34 cellular contexts compared by ENCODE assay signal in genomic region chr16:8103649-8104289, GRCh38.
"Had no signal": no experiment of that assay in that cellular context is flagged by ENCODE, and none has a peak within 500 bp of the region (broad histone marks: within the 10 kb centered on the region; RNA-seq: fewer than 3 reads in every experiment).

No MANE protein-coding gene starts in this region.

- H3K4me1 ChIP-seq: adrenal gland, body of pancreas, breast epithelium had no signal

- H3K27me3 ChIP-seq: adrenal gland, body of pancreas, brain microvascular endothelial cell, breast epithelium had no signal

- ATAC-seq: activated CD8-positive, alpha-beta T cell treated with anti-CD3 and anti-CD28 coated beads for 36 hours; activated naive CD4-positive, alpha-beta T cell treated with anti-CD3 and anti-CD28 coated beads, Interleukin-2, amount 50 U/mL, for 72 hours; activated T-cell treated with anti-CD3 and anti-CD28 coated beads, Interleukin-2, amount 50 U/mL, for 4 hours; activated T-cell treated with anti-CD3 and anti-CD28 coated beads, Interleukin-2, amount 50 U/mL, for 72 hours; activated T-helper 17 cell treated with anti-CD3 and anti-CD28 coated beads, Interleukin-2, amount 50 U/mL, for 72 hours; body of pancreas had no signal

- H3K4me3 ChIP-seq: adrenal gland, body of pancreas, breast epithelium had no signal

- H3K27ac ChIP-seq: adrenal gland, body of pancreas, brain microvascular endothelial cell, breast epithelium, VCaP had no signal

- FAIRE-seq: astrocyte, TTC549 had no signal

- H3K36me3 ChIP-seq: adrenal gland, brain microvascular endothelial cell, breast epithelium had no signal

- DNase-seq: activated B cell treated with CpG ODN at 0.5 μM for 24 hours; activated CD4-positive, alpha-beta memory T cell treated with anti-CD3 and anti-CD28 coated beads for 36 hours; activated CD4-positive, alpha-beta T cell treated with anti-CD3 and anti-CD28 coated beads for 4 hours; activated CD4-positive, alpha-beta T cell treated with anti-CD3 and anti-CD28 coated beads, Interleukin-2, amount 10 ng/mL, durations not matched to agents 24 days and 14 days; activated CD4-positive, alpha-beta T cell treated with anti-CD3 and anti-CD28 coated beads, Interleukin-2, amount 50 U/mL, for 1 hour; activated CD4-positive, alpha-beta T cell treated with anti-CD3 and anti-CD28 coated beads, Interleukin-2, amount 50 U/mL, for 4 hours; activated CD4-positive, CD25-positive, alpha-beta regulatory T cell treated with anti-CD3 and anti-CD28 coated beads, Interleukin-2, amount 50 U/mL, for 72 hours; activated CD8-positive, alpha-beta memory T cell treated with anti-CD3 and anti-CD28 coated beads, Interleukin-2, amount 50 U/mL, for 4 hours; activated CD8-positive, alpha-beta T cell treated with anti-CD3 and anti-CD28 coated beads for 36 hours; activated effector memory CD4-positive, alpha-beta T cell treated with anti-CD3 and anti-CD28 coated beads, Interleukin-2, amount 50 U/mL, for 16 hours; activated gamma-delta T cell treated with Interleukin-2 at 50 U/mL for 16 hours; activated naive CD4-positive, alpha-beta T cell; activated naive CD4-positive, alpha-beta T cell treated with anti-CD3 and anti-CD28 coated beads for 36 hours; activated naive CD4-positive, alpha-beta T cell treated with anti-CD3 and anti-CD28 coated beads, Interleukin-2, amount 50 U/mL, for 16 hours; activated naive CD8-positive, alpha-beta T cell treated with anti-CD3 and anti-CD28 coated beads for 36 hours; activated T-cell treated with anti-CD3 and anti-CD28 coated beads for 4 hours; activated T-cell treated with anti-CD3 and anti-CD28 coated beads, Interleukin-2, amount 50 U/mL, for 1 hour; activated T-cell treated with anti-CD3 and anti-CD28 coated beads, Interleukin-2, amount 50 U/mL, for 4 hours; activated T-cell treated with anti-CD3 and anti-CD28 coated beads, Interleukin-2, amount 50 U/mL, for 72 hours; adrenal gland; amniotic stem cell; aorta; body of pancreas; brain microvascular endothelial cell; central memory CD4-positive, alpha-beta T cell; T-helper 1 cell; T-helper 2 cell; T-helper 9 cell had no signal

- H3K9me3 ChIP-seq: adrenal gland, body of pancreas had no signal
